In genomic region chr21:41128981-41129380, GRCh38 we compare ENCODE assay signal across 37 cellular contexts.
"Had no signal": no experiment of that assay in that cellular context is flagged by ENCODE, and none has a peak within 500 bp of the region (broad histone marks: within the 10 kb centered on the region; RNA-seq: fewer than 3 reads in every experiment).

No MANE protein-coding gene starts in this region.

- H3K9me3 Mint-ChIP-seq: activated naive CD4-positive, alpha-beta T cell treated with anti-CD3 and anti-CD28 coated beads, Interleukin-2, amount 10 ng/mL, durations not matched to agents 7 days and 5 days; activated naive CD4-positive, alpha-beta T cell treated with anti-CD3 and anti-CD28 coated beads, Interleukin-2, amount 50 U/mL, for 24 hours; activated T-helper 2 cell treated with anti-CD3 and anti-CD28 coated beads, Interferon-gamma antibody, Interleukin-2, Interleukin-4, amounts not matched to agents 10 μg/mL and 5 μg/mL and 100 μg/mL, durations not matched to agents 14 hours and 24 hours and 36 hours; central memory CD8-positive, alpha-beta T cell had no signal

- H3K4me1 ChIP-seq: adrenal gland, body of pancreas, breast epithelium had no signal

- ATAC-seq: activated naive CD4-positive, alpha-beta T cell treated with anti-CD3 and anti-CD28 coated beads, Interleukin-2, amount 50 U/mL, for 72 hours; activated naive CD8-positive, alpha-beta T cell treated with anti-CD3 and anti-CD28 coated beads, Interleukin-2, amount 50 U/mL, for 24 hours; activated T-cell treated with anti-CD3 and anti-CD28 coated beads, Interleukin-2, amount 50 U/mL, for 4 hours; activated T-helper 17 cell treated with anti-CD3 and anti-CD28 coated beads, Interleukin-2, amount 50 U/mL, for 72 hours; body of pancreas had no signal

- H3K9me3 ChIP-seq: adrenal gland, ascending aorta, body of pancreas, breast epithelium had no signal

- H3K4me3 ChIP-seq: adrenal gland, ascending aorta, body of pancreas, breast epithelium, cardiac muscle cell had no signal

- H3K36me3 Mint-ChIP-seq: activated naive CD4-positive, alpha-beta T cell treated with anti-CD3 and anti-CD28 coated beads, Interleukin-2, amount 10 ng/mL, durations not matched to agents 7 days and 5 days; activated naive CD4-positive, alpha-beta T cell treated with anti-CD3 and anti-CD28 coated beads, Interleukin-2, amount 50 U/mL, for 24 hours; activated naive CD8-positive, alpha-beta T cell; activated naive CD8-positive, alpha-beta T cell treated with anti-CD3 and anti-CD28 coated beads for 36 hours; activated naive CD8-positive, alpha-beta T cell treated with anti-CD3 and anti-CD28 coated beads, Interleukin-2, amount 10 ng/mL, durations not matched to agents 7 days and 5 days; brain had no signal

- H3K27ac ChIP-seq: adrenal gland, ascending aorta, body of pancreas, brain microvascular endothelial cell, breast epithelium, cardiac muscle cell had no signal

- H3K27ac Mint-ChIP-seq: activated naive CD4-positive, alpha-beta T cell treated with anti-CD3 and anti-CD28 coated beads for 36 hours; activated naive CD4-positive, alpha-beta T cell treated with anti-CD3 and anti-CD28 coated beads, Interleukin-2, amount 10 ng/mL, durations not matched to agents 7 days and 5 days; activated naive CD4-positive, alpha-beta T cell treated with anti-CD3 and anti-CD28 coated beads, Interleukin-2, amount 50 U/mL, for 24 hours; activated naive CD4-positive, alpha-beta T cell treated with anti-CD3 and anti-CD28 coated beads, Interleukin-2, amount 50 U/mL, for 72 hours; activated naive CD8-positive, alpha-beta T cell; activated naive CD8-positive, alpha-beta T cell treated with anti-CD3 and anti-CD28 coated beads for 36 hours; activated naive CD8-positive, alpha-beta T cell treated with anti-CD3 and anti-CD28 coated beads, Interleukin-2, amount 10 ng/mL, durations not matched to agents 7 days and 5 days; activated naive CD8-positive, alpha-beta T cell treated with anti-CD3 and anti-CD28 coated beads, Interleukin-2, amount 50 U/mL, for 24 hours; activated T-helper 1 cell treated with anti-CD3 and anti-CD28 coated beads, Interleukin-12 subunit alpha, Interleukin-12 subunit beta, Interleukin-2, Interleukin-4 antibody, amounts not matched to agents 30 ng/mL and 10 ng/mL and 1 ng/mL, durations not matched to agents 14 hours and 24 hours and 36 hours; activated T-helper 17 cell treated with anti-CD3 and anti-CD28 coated beads, Interleukin-2, amount 50 U/mL, for 72 hours; activated T-helper 2 cell treated with anti-CD3 and anti-CD28 coated beads, Interferon-gamma antibody, Interleukin-2, Interleukin-4, amounts not matched to agents 10 μg/mL and 5 μg/mL and 100 μg/mL, durations not matched to agents 14 hours and 24 hours and 36 hours; brain had no signal

- H3K4me3 Mint-ChIP-seq: activated naive CD4-positive, alpha-beta T cell treated with anti-CD3 and anti-CD28 coated beads for 36 hours; activated naive CD4-positive, alpha-beta T cell treated with anti-CD3 and anti-CD28 coated beads, Interleukin-2, amount 10 ng/mL, durations not matched to agents 7 days and 5 days; activated naive CD4-positive, alpha-beta T cell treated with anti-CD3 and anti-CD28 coated beads, Interleukin-2, amount 50 U/mL, for 24 hours; activated naive CD8-positive, alpha-beta T cell; activated naive CD8-positive, alpha-beta T cell treated with anti-CD3 and anti-CD28 coated beads for 36 hours; activated naive CD8-positive, alpha-beta T cell treated with anti-CD3 and anti-CD28 coated beads, Interleukin-2, amount 10 ng/mL, durations not matched to agents 7 days and 5 days; activated naive CD8-positive, alpha-beta T cell treated with anti-CD3 and anti-CD28 coated beads, Interleukin-2, amount 50 U/mL, for 24 hours; activated T-cell treated with anti-CD3 and anti-CD28 coated beads, Interleukin-2, amount 50 U/mL, for 4 hours; activated T-helper 1 cell treated with anti-CD3 and anti-CD28 coated beads, Interleukin-12 subunit alpha, Interleukin-12 subunit beta, Interleukin-2, Interleukin-4 antibody, amounts not matched to agents 30 ng/mL and 10 ng/mL and 1 ng/mL, durations not matched to agents 14 hours and 24 hours and 36 hours; activated T-helper 17 cell treated with anti-CD3 and anti-CD28 coated beads, Interleukin-2, amount 50 U/mL, for 72 hours; brain; central memory CD8-positive, alpha-beta T cell had no signal

- DNase-seq: activated effector memory CD4-positive, alpha-beta T cell treated with Interleukin-2 at 50 U/mL for 16 hours; activated gamma-delta T cell; activated gamma-delta T cell treated with Interleukin-2 at 50 U/mL for 16 hours; activated naive CD4-positive, alpha-beta T cell; activated naive CD4-positive, alpha-beta T cell treated with anti-CD3 and anti-CD28 coated beads for 36 hours; activated naive CD4-positive, alpha-beta T cell treated with anti-CD3 and anti-CD28 coated beads, Interleukin-2, amount 10 ng/mL, durations not matched to agents 7 days and 5 days; activated naive CD4-positive, alpha-beta T cell treated with anti-CD3 and anti-CD28 coated beads, Interleukin-2, amount 50 U/mL, for 16 hours; activated naive CD4-positive, alpha-beta T cell treated with Interleukin-2 at 50 U/mL for 16 hours; activated naive CD8-positive, alpha-beta T cell treated with anti-CD3 and anti-CD28 coated beads for 36 hours; activated naive CD8-positive, alpha-beta T cell treated with anti-CD3 and anti-CD28 coated beads, Interleukin-2, amount 10 ng/mL, durations not matched to agents 7 days and 5 days; activated naive CD8-positive, alpha-beta T cell treated with anti-CD3 and anti-CD28 coated beads, Interleukin-2, amount 50 U/mL, for 24 hours; activated T-cell treated with anti-CD3 and anti-CD28 coated beads for 4 hours; activated T-cell treated with anti-CD3 and anti-CD28 coated beads, Interleukin-2, amount 50 U/mL, for 1 hour; activated T-cell treated with anti-CD3 and anti-CD28 coated beads, Interleukin-2, amount 50 U/mL, for 4 hours; activated T-cell treated with anti-CD3 and anti-CD28 coated beads, Interleukin-2, amount 50 U/mL, for 48 hours; adrenal gland; amniotic stem cell; amygdala; anterior cingulate cortex; aorta; body of pancreas; brain microvascular endothelial cell; caudate nucleus; central memory CD4-positive, alpha-beta T cell; cerebellar nuclear complex had no signal

- H3K4me1 Mint-ChIP-seq: activated naive CD4-positive, alpha-beta T cell treated with anti-CD3 and anti-CD28 coated beads, Interleukin-2, amount 10 ng/mL, durations not matched to agents 7 days and 5 days; activated naive CD4-positive, alpha-beta T cell treated with anti-CD3 and anti-CD28 coated beads, Interleukin-2, amount 50 U/mL, for 24 hours; activated naive CD8-positive, alpha-beta T cell treated with anti-CD3 and anti-CD28 coated beads for 36 hours; activated naive CD8-positive, alpha-beta T cell treated with anti-CD3 and anti-CD28 coated beads, Interleukin-2, amount 50 U/mL, for 24 hours; activated T-helper 17 cell treated with anti-CD3 and anti-CD28 coated beads, Interleukin-2, amount 50 U/mL, for 72 hours; central memory CD8-positive, alpha-beta T cell had no signal

- FAIRE-seq: astrocyte had no signal

- H3K36me3 ChIP-seq: adrenal gland, ascending aorta, brain microvascular endothelial cell, breast epithelium, cardiac muscle cell had no signal
